ENCODE assay signal across 19 cellular contexts in the genomic region with DNA sequence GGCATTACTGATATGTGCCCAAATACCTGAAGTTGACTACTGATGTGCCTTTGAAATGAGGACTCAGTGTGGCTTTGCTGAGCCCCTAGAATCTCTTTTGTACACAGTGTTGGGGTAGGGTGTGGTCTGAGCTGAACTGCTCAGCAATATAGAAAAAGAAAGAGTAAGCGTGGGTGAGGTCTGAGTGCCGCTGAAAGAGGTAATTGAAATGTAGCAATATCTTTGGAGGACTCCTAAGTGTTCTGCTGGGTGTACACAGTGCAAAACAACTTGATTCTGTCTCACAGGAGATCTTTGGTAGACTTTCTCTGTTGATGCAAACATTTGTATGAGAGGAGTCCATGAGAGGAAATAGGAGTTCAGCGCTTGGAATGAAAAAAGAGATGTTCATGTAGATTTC.
DNase-seq lines count a peak whose midpoint lies in the region; ATAC-seq and TF ChIP-seq lines count a peak whose summit lies in the region.
"Had no signal": no experiment of that assay in that cellular context is flagged by ENCODE, and none has a peak within 500 bp of the region (broad histone marks: within the 10 kb centered on the region; RNA-seq: fewer than 3 reads in every experiment).

No MANE protein-coding gene starts in this region.

- H3K27me3 ChIP-seq in HUES6 (ENCODE audit: control insufficient read depth, insufficient read depth, low read length) (no peaks in the 10 kb centered on the region), iPS-18a (ENCODE audit: control insufficient read depth, insufficient read depth, low read length) (no peaks in the 10 kb centered on the region), lung (ENCODE audit: control insufficient read depth, insufficient read depth) (no peaks in the 10 kb centered on the region), upper lobe of right lung (no peaks in the 10 kb centered on the region)
- H3K27me3 ChIP-seq: BE2C had no signal

- TF ChIP-seq CTCF in lung (IDR thresholded peaks at IDR 0.05; ENCODE audit: control extremely low read depth, extremely low read depth) (no peak), upper lobe of right lung (IDR thresholded peaks at IDR 0.05) (no peak)

- no peaks in the 10 kb centered on the region for H3K36me3 ChIP-seq in HUES6 (ENCODE audit: control insufficient read depth, insufficient read depth, low read length)
- H3K36me3 ChIP-seq in iPS-18a (ENCODE audit: control insufficient read depth, low read depth, low read length) = no peaks in the 10 kb centered on the region
- no peaks in the 10 kb centered on the region for H3K36me3 ChIP-seq in lung (ENCODE audit: control insufficient read depth in 2 of 2, insufficient read depth in 2 of 2, low read length in 2 of 2)
- H3K36me3 ChIP-seq in upper lobe of right lung = no peaks in the 10 kb centered on the region
- H3K36me3 ChIP-seq: BE2C had no signal

- intact Hi-C loops in upper lobe of right lung (cut with DNase I) = no loop called here

- H3K4me1 ChIP-seq in HUES6 (ENCODE audit: control insufficient read depth, insufficient read depth, low read length) (peaks cover 14% of the 10 kb centered on the region), iPS-18a (ENCODE audit: control insufficient read depth, low read depth, low read length) (peaks cover 19% of the 10 kb centered on the region), lung (ENCODE audit: control insufficient read depth in 2 of 2, insufficient read depth in 2 of 2, low read length in 2 of 2) (no peaks in the 10 kb centered on the region), upper lobe of right lung (no peaks in the 10 kb centered on the region)
- H3K4me1 ChIP-seq: BE2C had no signal

- no peaks in the 10 kb centered on the region for H3K9me3 ChIP-seq in HUES6 (ENCODE audit: control insufficient read depth, insufficient read depth, low read depth, low read length)
- H3K9me3 ChIP-seq in iPS-18a (ENCODE audit: control insufficient read depth, low read depth, low read length) = no peaks in the 10 kb centered on the region
- peaks cover 0 to 1% of the 10 kb centered on the region in 2 donors for H3K9me3 ChIP-seq in lung (ENCODE audit: control insufficient read depth in 2 of 2, insufficient read depth in 1 of 2, low read length in 1 of 2)
- H3K9me3 ChIP-seq in upper lobe of right lung = no peaks in the 10 kb centered on the region
- H3K9me3 ChIP-seq: BE2C, Caco-2 had no signal

- no peak overlapping the region for H3K4me3 ChIP-seq in HUES6 (ENCODE audit: low read depth, low read length)
- peak overlapping the region; percentile 44 for H3K4me3 ChIP-seq in iPS-18a (ENCODE audit: low read length)
- H3K4me3 ChIP-seq in lung = no peak overlapping the region
- no peak overlapping the region for H3K4me3 ChIP-seq in upper lobe of right lung
- H3K4me3 ChIP-seq: K562 had no signal

- 66 to 85% methylated on average over 3 of the region's 3 CpGs for WGBS in lung, 2 donors

- ATAC-seq in lung (ENCODE audit: insufficient read depth, low FRiP score) (peak; percentile 64), upper lobe of right lung (peak; percentile 90)
- ATAC-seq: K562 had no signal

- DNase-seq in lung (ENCODE audit: low spot score) (no peak), upper lobe of right lung (no peak), SW480 (ENCODE audit: low spot score) (no peak), kidney tubule cell (ENCODE audit: low spot score) (no peak)
- DNase-seq in activated CD4-positive, alpha-beta T cell treated with anti-CD3 and anti-CD28 coated beads, Interleukin-2, amount 50 U/mL, for 4 hours = no peak
- DNase-seq: ACHN; BE2C; C1 segment of cervical spinal cord; CD4-positive, CD25-positive, alpha-beta regulatory T cell; CD8-positive, alpha-beta memory T cell; DMS153; DMS79 treated with DMSO at 0.1 percent for 48 hours; GF-D8; HCEC 1CT; IMR-90 had no signal

- H3K9ac ChIP-seq in HUES6 (ENCODE audit: low read length) (no peak overlapping the region), iPS-18a (ENCODE audit: low read length) (no peak overlapping the region)

- 0 out of 2 replicates have a peak overlapping the region, but pooled peaks have one; percentile 8 for H3K27ac ChIP-seq in HUES6 (ENCODE audit: low read depth, low read length)
- peak overlapping the region; percentile 6 for H3K27ac ChIP-seq in iPS-18a (ENCODE audit: low read length)
- H3K27ac ChIP-seq in lung (ENCODE audit: low read depth in 1 of 2, low read length in 1 of 2) = no peak overlapping the region
- H3K27ac ChIP-seq in upper lobe of right lung = no peak overlapping the region

Comparison
In these comparisons a context has a peak if more than half of its experiments do, and no peak if none do; other contexts are left out.
1. H3K27ac ChIP-seq: peak in HUES6 (single experiment) and iPS-18a (single experiment); none in lung (0 of 2) and upper lobe of right lung (single experiment).